Comparison of ENCODE assay signal across 8 cellular contexts in the genomic region with DNA sequence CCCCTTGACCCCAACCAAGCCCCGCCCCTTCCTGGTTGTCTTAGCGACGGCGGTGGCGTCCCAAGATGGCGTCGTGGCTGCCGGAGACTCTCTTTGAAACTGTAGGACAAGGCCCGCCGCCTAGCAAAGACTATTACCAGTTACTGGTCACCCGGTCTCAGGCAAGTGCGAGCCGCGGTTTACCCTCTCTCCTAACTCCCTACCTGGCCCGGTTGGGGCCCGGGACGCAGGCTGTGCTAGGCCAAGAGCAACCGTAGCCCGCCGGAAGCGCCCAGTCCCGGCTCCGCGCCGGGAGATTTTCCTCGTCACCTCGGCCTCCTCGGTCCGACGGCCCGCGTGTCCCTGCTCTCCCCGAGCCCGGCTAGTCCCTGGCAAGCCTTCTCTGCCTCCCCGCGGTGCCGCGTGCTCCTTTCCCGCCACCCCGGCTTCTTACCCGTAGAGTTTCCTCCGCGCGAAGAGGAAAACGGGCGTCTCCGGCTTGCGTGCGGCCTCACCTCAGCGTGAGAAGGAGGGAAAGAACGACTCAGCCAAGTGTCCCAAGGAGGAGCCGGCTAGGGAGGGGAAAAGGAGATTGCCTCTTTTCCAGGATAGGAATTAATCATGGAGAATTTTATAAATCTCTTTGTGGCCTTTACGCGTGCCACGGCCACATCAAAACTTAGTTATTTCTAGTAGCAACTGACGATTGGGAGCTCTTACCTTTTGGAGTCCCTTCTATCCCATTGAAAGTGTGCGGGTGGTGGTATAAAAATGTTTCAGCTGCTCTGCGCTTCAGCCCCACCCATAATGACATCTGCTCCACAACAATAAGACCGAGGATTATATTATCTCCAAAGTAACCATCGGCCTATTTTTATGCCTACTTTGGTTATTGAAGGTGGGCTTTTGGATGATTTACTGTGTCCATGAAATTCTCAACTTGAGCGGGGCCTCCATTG. TPM values are rescaled to one million over a fixed set of nuclear protein-coding genes. Genes with fewer than 3 reads are reported as not detected.
DNase-seq lines count a peak whose midpoint lies in the region; ATAC-seq and TF ChIP-seq lines count a peak whose summit lies in the region.

A gene with protein sequence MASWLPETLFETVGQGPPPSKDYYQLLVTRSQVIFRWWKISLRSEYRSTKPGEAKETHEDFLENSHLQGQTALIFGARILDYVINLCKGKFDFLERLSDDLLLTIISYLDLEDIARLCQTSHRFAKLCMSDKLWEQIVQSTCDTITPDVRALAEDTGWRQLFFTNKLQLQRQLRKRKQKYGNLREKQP (plus strand): TSS at position 55 of the 938 bp plus-strand sequence. CDS start 11 bp downstream, at position 66.

- peak within 1 kb of the TSS; percentile 97 for H3K27ac ChIP-seq in effector memory CD4-positive, alpha-beta T cell (ENCODE audit: insufficient read depth, low read length, poor library complexity, severe bottlenecking)

- H3K4me1 Mint-ChIP-seq in activated CD4-positive, alpha-beta T cell treated with anti-CD3 and anti-CD28 coated beads for 36 hours = peaks cover 36% of the 10 kb centered on the region

- H3K4me1 ChIP-seq in effector memory CD4-positive, alpha-beta T cell (ENCODE audit: control insufficient read depth, insufficient read depth, low read length, poor library complexity, severe bottlenecking) = peaks cover 14% of the 10 kb centered on the region

- ATAC-seq in GM18907 (IDR thresholded peaks at IDR 0.05; ENCODE audit: unreplicated experiment) = peak; percentile 76
- peak; percentile 62 for ATAC-seq in HG03135 (IDR thresholded peaks at IDR 0.05; ENCODE audit: unreplicated experiment)
- peak; percentile 74 for ATAC-seq in activated CD4-positive, alpha-beta T cell treated with anti-CD3 and anti-CD28 coated beads for 36 hours

- no peak for TF ChIP-seq CTCF in AG09309 (IDR thresholded peaks at IDR 0.05; ENCODE audit: control insufficient read depth, insufficient read depth, low read depth, low read length, missing control alignments)

- POLR2A ChIA-PET in activated CD4-positive, alpha-beta T cell treated with anti-CD3 and anti-CD28 coated beads for 36 hours (lab: Charles Lee) = no interaction called here

- no peaks in the 10 kb centered on the region for H3K27me3 Mint-ChIP-seq in activated CD4-positive, alpha-beta T cell treated with anti-CD3 and anti-CD28 coated beads for 36 hours

- peaks cover 23% of the 10 kb centered on the region for H3K36me3 Mint-ChIP-seq in activated CD4-positive, alpha-beta T cell treated with anti-CD3 and anti-CD28 coated beads for 36 hours (ENCODE audit: low read depth)

- intact Hi-C loops in activated CD4-positive, alpha-beta T cell treated with anti-CD3 and anti-CD28 coated beads for 36 hours (cut with DNase I, micrococcal nuclease) = loop anchor here (1.0 to 5.0 kb wide), 9 partner anchors 12 to 1542 kb away; a partner anchor contains a TSS

- H3K27me3 ChIP-seq in effector memory CD4-positive, alpha-beta T cell (replicated peaks; ENCODE audit: control insufficient read depth, insufficient read depth, low read length, poor library complexity, severe bottlenecking) = no peaks in the 10 kb centered on the region

- peak within 1 kb of the TSS; percentile 96 for H3K4me3 ChIP-seq in AG09309 (ENCODE audit: control insufficient read depth, low read depth, low read length)
- H3K4me3 ChIP-seq in effector memory CD4-positive, alpha-beta T cell (ENCODE audit: insufficient read depth, low read depth, low read length, poor library complexity, severe bottlenecking) = peak within 1 kb of the TSS; percentile 95

- no peaks in the 10 kb centered on the region for H3K9me3 ChIP-seq in effector memory CD4-positive, alpha-beta T cell (ENCODE audit: control insufficient read depth, low read length)

- H3K27ac Mint-ChIP-seq in activated CD4-positive, alpha-beta T cell treated with anti-CD3 and anti-CD28 coated beads for 36 hours = peak within 1 kb of the TSS; percentile 99

- CTCF ChIA-PET in activated CD4-positive, alpha-beta T cell treated with anti-CD3 and anti-CD28 coated beads for 36 hours (lab: Charles Lee) = interaction anchor here (0.6 to 1.7 kb wide), 4 partner anchors 12 to 85 kb away, joined by 3 to 14 read pairs (median 4); no protein-coding TSS in a partner anchor

- H3K9me3 Mint-ChIP-seq in activated CD4-positive, alpha-beta T cell treated with anti-CD3 and anti-CD28 coated beads for 36 hours (ENCODE audit: low read depth) = no peaks in the 10 kb centered on the region

- no peaks in the 10 kb centered on the region for H3K36me3 ChIP-seq in effector memory CD4-positive, alpha-beta T cell (ENCODE audit: control insufficient read depth, insufficient read depth, low read length)

- peak within 1 kb of the TSS; percentile 100 for H3K4me3 Mint-ChIP-seq in activated CD4-positive, alpha-beta T cell treated with anti-CD3 and anti-CD28 coated beads for 36 hours

- DNase-seq in AG09309 (ENCODE audit: low read depth) = no peak
- DNase-seq in NCI-H460 (ENCODE audit: extremely low read depth, low read depth) = peak; percentile 76
- peak; percentile 94 for DNase-seq in activated CD4-positive, alpha-beta T cell treated with anti-CD3 and anti-CD28 coated beads for 36 hours
- peak in 2 of 3 donors; percentile 70 to 82 for DNase-seq in effector memory CD4-positive, alpha-beta T cell
- peak; percentile 65 for DNase-seq in middle frontal gyrus (ENCODE audit: extremely low spot score, low spot score)
- DNase-seq in stimulated activated CD8-positive, alpha-beta memory T cell treated with anti-CD3 and anti-CD28 coated beads, Interleukin-2, amount 100 ng/mL, for 48 hours (ENCODE audit: low read depth in 2 of 2) = peak; percentile 86

RNA-seq across cellular contexts. Expression of the gene that starts here (rescaled TPM):
- 1.4 and 1.9 TPM in 2 replicates for total RNA-seq in NCI-H460 (2014; rRNA removed; shearing (Covaris generic))
- polyA plus RNA-seq in NCI-H460 (2014; cell fraction: nucleus; rRNA removed) = 0.62 and 0.76 TPM in 2 replicates
- 1 to 10 TPM; 1.5 to 2.0 TPM for total RNA-seq in activated CD4-positive, alpha-beta T cell treated with anti-CD3 and anti-CD28 coated beads for 36 hours
